In the genomic region with DNA sequence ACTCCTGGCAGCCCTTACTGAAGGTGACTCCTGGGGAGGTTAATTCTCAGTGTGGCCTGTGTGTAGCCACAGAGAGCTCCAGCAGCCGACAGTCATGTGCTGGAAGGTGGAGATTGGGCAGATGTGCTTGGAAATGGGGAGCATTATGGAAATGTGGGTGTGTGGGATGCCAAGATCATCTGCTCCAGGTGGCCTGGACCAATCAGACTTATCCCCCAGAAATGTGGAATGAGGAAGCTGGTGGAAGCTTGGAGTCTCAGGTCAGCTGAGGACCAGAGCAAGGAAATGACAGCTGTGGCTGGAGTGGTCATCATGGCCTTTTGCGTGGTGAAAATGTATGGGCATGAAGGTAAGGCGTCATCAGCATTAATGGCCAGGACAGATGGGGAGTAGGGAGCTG, we compare ENCODE assay signal across 14 cellular contexts.
"Had no signal": no experiment of that assay in that cellular context is flagged by ENCODE, and none has a peak within 500 bp of the region (broad histone marks: within the 10 kb centered on the region; RNA-seq: fewer than 3 reads in every experiment).

No MANE protein-coding gene starts in this region.

- H3K4me3 ChIP-seq: dorsolateral prefrontal cortex, mucosa of descending colon, prostate gland, right lobe of liver, spleen had no signal

- H3K9me3 ChIP-seq: mucosa of descending colon, prostate gland, right lobe of liver, spleen had no signal

- H3K36me3 ChIP-seq: prostate gland, right lobe of liver had no signal

- H3K27me3 ChIP-seq: right lobe of liver had no signal

- H3K4me1 ChIP-seq: prostate gland, right lobe of liver had no signal

- H3K27ac ChIP-seq: dorsolateral prefrontal cortex, prostate gland, right lobe of liver, spleen had no signal

- DNase-seq: activated CD4-positive, alpha-beta T cell treated with anti-CD3 and anti-CD28 coated beads, Interleukin-2, amount 10 ng/mL, durations not matched to agents 7 days and 5 days; activated CD4-positive, CD25-positive, alpha-beta regulatory T cell; activated CD8-positive, alpha-beta memory T cell treated with anti-CD3 and anti-CD28 coated beads, Interleukin-2, amount 50 U/mL, for 48 hours; activated gamma-delta T cell treated with Interleukin-2 at 50 U/mL for 16 hours; activated naive CD8-positive, alpha-beta T cell treated with anti-CD3 and anti-CD28 coated beads for 36 hours; amygdala; dorsolateral prefrontal cortex; mammary epithelial cell; mucosa of descending colon; naive thymus-derived CD8-positive, alpha-beta T cell; right lobe of liver; spleen; stimulated activated naive CD8-positive, alpha-beta T cell treated with anti-CD3 and anti-CD28 coated beads, Interleukin-15, amount 100 ng/mL, for 72 hours had no signal
